ENCODE assay signal across 8 cellular contexts in genomic region chr5:77972545-77973252, GRCh38.
A peak's percentile ranks its signal among the peaks of the same experiment; 100 is the strongest.
DNase-seq lines count a peak whose midpoint lies in the region; ATAC-seq and TF ChIP-seq lines count a peak whose summit lies in the region.

No MANE protein-coding gene starts in this region.

- intact Hi-C loops in dendritic cell treated with granulocyte-macrophage colony-stimulating factor and Interleukin-4, amounts not matched to agents 40 ng/mL and 50 ng/mL, for 4 days (cut with micrococcal nuclease) = no loop called here

- H3K27me3 Mint-ChIP-seq in dendritic cell treated with granulocyte-macrophage colony-stimulating factor and Interleukin-4, amounts not matched to agents 40 ng/mL and 50 ng/mL, for 4 days = peaks cover 86% of the 10 kb centered on the region

- no peak for ATAC-seq in HG03097 (IDR thresholded peaks at IDR 0.05; ENCODE audit: low FRiP score, unreplicated experiment)

- H3K27me3 ChIP-seq in NT2/D1 (ENCODE audit: insufficient read depth, insufficient read length) = peaks cover 72% of the 10 kb centered on the region
- peaks cover 50% of the 10 kb centered on the region for H3K27me3 ChIP-seq in muscle layer of duodenum (ENCODE audit: low read depth, low read length)

- peak overlapping the region; percentile 10 for H3K4me3 Mint-ChIP-seq in dendritic cell treated with granulocyte-macrophage colony-stimulating factor and Interleukin-4, amounts not matched to agents 40 ng/mL and 50 ng/mL, for 4 days

- H3K4me1 ChIP-seq in NT2/D1 (ENCODE audit: insufficient read depth, insufficient read length) = no peaks in the 10 kb centered on the region
- peaks cover 0 to 19% of the 10 kb centered on the region in 2 donors for H3K4me1 ChIP-seq in muscle layer of duodenum (ENCODE audit: control insufficient read depth in 1 of 2, insufficient read depth in 2 of 2, low read length in 2 of 2)

- no peaks in the 10 kb centered on the region for H3K36me3 ChIP-seq in NT2/D1 (ENCODE audit: insufficient read depth, insufficient read length, low read length)
- H3K36me3 ChIP-seq in muscle layer of duodenum (ENCODE audit: control insufficient read depth in 1 of 2, insufficient read depth in 2 of 2, low read length in 2 of 2) = no peaks in the 10 kb centered on the region

- peaks cover 11% of the 10 kb centered on the region for H3K4me1 Mint-ChIP-seq in dendritic cell treated with granulocyte-macrophage colony-stimulating factor and Interleukin-4, amounts not matched to agents 40 ng/mL and 50 ng/mL, for 4 days (ENCODE audit: low read depth)

- H3K9ac ChIP-seq in NT2/D1 (ENCODE audit: insufficient read length, low read depth) = no peak overlapping the region

- TF ChIP-seq CTCF in AG09309 (IDR thresholded peaks at IDR 0.05; ENCODE audit: control insufficient read depth, insufficient read depth, low read depth, low read length, missing control alignments) = no peak

- H3K9me3 ChIP-seq in NT2/D1 (ENCODE audit: insufficient read depth, low read length) = no peaks in the 10 kb centered on the region
- no peaks in the 10 kb centered on the region for H3K9me3 ChIP-seq in muscle layer of duodenum (ENCODE audit: control insufficient read depth in 1 of 2, low read length in 2 of 2)

- peak overlapping the region; percentile 30 for H3K4me3 ChIP-seq in AG09309 (ENCODE audit: control insufficient read depth, low read depth, low read length)
- H3K4me3 ChIP-seq in NT2/D1 (ENCODE audit: insufficient read length, low read depth) = peak overlapping the region; percentile 17
- peak overlapping the region; percentile 46 to 63 for H3K4me3 ChIP-seq in muscle layer of duodenum (ENCODE audit: low read depth in 1 of 2, low read length in 2 of 2)

- no peak overlapping the region for H3K27ac Mint-ChIP-seq in dendritic cell treated with granulocyte-macrophage colony-stimulating factor and Interleukin-4, amounts not matched to agents 40 ng/mL and 50 ng/mL, for 4 days

- H3K36me3 Mint-ChIP-seq in dendritic cell treated with granulocyte-macrophage colony-stimulating factor and Interleukin-4, amounts not matched to agents 40 ng/mL and 50 ng/mL, for 4 days (ENCODE audit: low read depth) = no peaks in the 10 kb centered on the region

- DNase-seq in AG09309 (ENCODE audit: low read depth) = no peak
- DNase-seq in GM19238 (ENCODE audit: insufficient read length, low spot score) = peak; percentile 47
- DNase-seq in NT2/D1 (ENCODE audit: low read depth, low spot score) = no peak
- DNase-seq in MV-4-11 (lab: John Stamatoyannopoulos, UW) = no peak
- no peak for DNase-seq in DMS153 treated with DMSO at 0.1 percent for 48 hours (lab: John Stamatoyannopoulos, UW; ENCODE audit: unreplicated experiment)

- no peaks in the 10 kb centered on the region for H3K9me3 Mint-ChIP-seq in dendritic cell treated with granulocyte-macrophage colony-stimulating factor and Interleukin-4, amounts not matched to agents 40 ng/mL and 50 ng/mL, for 4 days

- no peak overlapping the region for H3K27ac ChIP-seq in muscle layer of duodenum (ENCODE audit: low read length)
